8 cellular contexts compared by ENCODE assay signal in the genomic region with DNA sequence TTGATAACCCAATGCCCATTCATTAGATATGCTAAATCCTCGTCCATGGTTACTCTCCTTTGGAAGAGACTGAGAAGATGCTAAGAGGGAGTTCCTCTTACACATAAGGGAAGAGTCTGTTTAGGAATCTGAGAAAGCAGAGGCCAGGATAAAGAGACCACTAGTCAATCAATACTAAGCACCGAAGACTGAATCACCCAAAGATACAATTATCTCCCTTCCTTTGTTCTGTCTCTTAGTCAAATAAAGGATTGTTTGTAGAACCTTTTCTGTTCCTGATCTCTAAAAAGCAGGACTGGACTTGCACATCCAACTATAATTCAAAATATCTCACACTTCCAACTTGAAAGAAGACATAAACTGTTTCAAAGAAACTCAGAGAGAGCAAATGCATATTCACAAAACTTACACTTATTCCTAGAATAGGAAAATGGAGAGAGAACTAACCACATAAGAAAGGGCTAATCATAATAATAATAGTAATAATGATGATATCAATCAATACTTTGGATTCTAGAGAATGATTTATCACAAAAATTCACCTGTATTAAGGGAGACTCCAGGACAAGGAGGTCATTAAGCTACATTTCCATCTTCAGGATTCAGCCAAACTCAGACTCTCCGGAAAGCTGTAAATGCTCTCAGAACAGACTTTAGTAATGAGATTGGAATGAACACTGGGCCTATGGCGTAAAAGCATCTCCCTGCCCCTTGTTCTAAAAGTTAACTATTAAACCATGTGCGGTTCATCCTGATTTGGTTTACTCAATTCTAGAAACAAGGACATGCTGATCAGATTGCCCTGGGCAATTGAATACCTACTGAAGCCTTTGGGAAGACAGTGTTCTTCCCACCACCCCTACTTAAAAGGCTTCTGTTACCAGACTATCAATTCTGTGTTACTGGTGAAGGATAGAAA.
DNase-seq lines count a peak whose midpoint lies in the region; TF ChIP-seq lines count a peak whose summit lies in the region.

No MANE protein-coding gene starts in this region.

- TSS peak; percentile 79 for BruUV-seq in Caco-2 (replicated peaks; lab: Mats Ljungman, UMichigan)

- CTCF ChIA-PET in Caco-2 (lab: Charles Lee) = interaction anchor here (1.0 kb wide), 1 partner anchor 327 kb away, joined by 3 read pairs; no protein-coding TSS in a partner anchor

- peaks cover 35% of the 10 kb centered on the region for H3K4me1 ChIP-seq in Caco-2
- no peaks in the 10 kb centered on the region for H3K4me1 ChIP-seq in parathyroid adenoma

- H3K4me3 ChIP-seq in Caco-2 (ENCODE audit: low read depth, low read length) (peak overlapping the region; percentile 30), fibroblast of pulmonary artery (replicated peaks; ENCODE audit: low read depth, low read length) (no peak overlapping the region), parathyroid adenoma (ENCODE audit: low read depth, low read length) (no peak overlapping the region)

- peak overlapping the region; percentile 86 for H3K27ac Mint-ChIP-seq in Caco-2 (ENCODE audit: unreplicated experiment)
- H3K27ac Mint-ChIP-seq in glutamatergic neuron (ENCODE audit: unreplicated experiment) = no peak overlapping the region

- no peaks in the 10 kb centered on the region for H3K9me3 ChIP-seq in Caco-2
- no peaks in the 10 kb centered on the region for H3K9me3 ChIP-seq in parathyroid adenoma (ENCODE audit: control insufficient read depth, low read length)

- H3K27me3 Mint-ChIP-seq in Caco-2 (ENCODE audit: insufficient read depth, unreplicated experiment) (no peaks in the 10 kb centered on the region), glutamatergic neuron (ENCODE audit: unreplicated experiment) (no peaks in the 10 kb centered on the region)

- TF ChIP-seq CTCF in Caco-2 (IDR thresholded peaks at IDR 0.05; ENCODE audit: insufficient read depth in 1 of 2, low read depth in 1 of 2, low read length in 1 of 2, severe bottlenecking in 1 of 2, unreplicated experiment in 1 of 2) (no peak), fibroblast of pulmonary artery (IDR thresholded peaks at IDR 0.05; ENCODE audit: low read length, missing control alignments) (no peak), parathyroid adenoma (IDR thresholded peaks at IDR 0.05) (no peak), glutamatergic neuron (IDR thresholded peaks at IDR 0.05; ENCODE audit: partially characterized antibody, unreplicated experiment) (no peak)

- H3K9me3 Mint-ChIP-seq in Caco-2 (ENCODE audit: unreplicated experiment) (peaks cover 10% of the 10 kb centered on the region), glutamatergic neuron (ENCODE audit: unreplicated experiment) (no peaks in the 10 kb centered on the region)

- H3K36me3 Mint-ChIP-seq in Caco-2 (ENCODE audit: insufficient read depth, unreplicated experiment) = peaks cover 17% of the 10 kb centered on the region
- H3K36me3 Mint-ChIP-seq in glutamatergic neuron (ENCODE audit: unreplicated experiment) = no peaks in the 10 kb centered on the region

- H3K4me3 Mint-ChIP-seq in Caco-2 (ENCODE audit: unreplicated experiment) (peak overlapping the region; percentile 80), glutamatergic neuron (ENCODE audit: unreplicated experiment) (no peak overlapping the region)

- H3K9ac ChIP-seq in parathyroid adenoma = no peak overlapping the region

- H3K27ac ChIP-seq in parathyroid adenoma = peak overlapping the region; percentile 10

- no peak overlapping the region for H3K4me2 ChIP-seq in parathyroid adenoma (ENCODE audit: low read length)

- DNase-seq in Caco-2 (peak; percentile 67 to 75), NCI-H69 (lab: John Stamatoyannopoulos, UW) (peak; percentile 25), fibroblast of pulmonary artery (ENCODE audit: low read depth) (peak; percentile 47), KG1 (lab: John Stamatoyannopoulos, UW) (no peak), SIG-M5 treated with dmso at 0.1 percent for 504 hours (lab: John Stamatoyannopoulos, UW; ENCODE audit: unreplicated experiment) (no peak), putamen (ENCODE audit: low spot score) (no peak), glutamatergic neuron (no peak)

- no peaks in the 10 kb centered on the region for H3K79me2 ChIP-seq in parathyroid adenoma

- H3K36me3 ChIP-seq in Caco-2 (ENCODE audit: control insufficient read depth, insufficient read depth, low read length) (no peaks in the 10 kb centered on the region), parathyroid adenoma (ENCODE audit: control insufficient read depth, insufficient read depth, low read length) (no peaks in the 10 kb centered on the region)

- no peak overlapping the region for H2AFZ ChIP-seq in parathyroid adenoma

- intact Hi-C loops in Caco-2 (cut with micrococcal nuclease; ENCODE audit: unreplicated experiment) = loop anchor here (1.0 kb wide), 2 partner anchors 14 to 15 kb away; no protein-coding TSS in a partner anchor

- H3K27me3 ChIP-seq in Caco-2 (replicated peaks; ENCODE audit: control insufficient read depth, insufficient read depth, low read length) (no peaks in the 10 kb centered on the region), parathyroid adenoma (ENCODE audit: control insufficient read depth, insufficient read depth, low read length) (no peaks in the 10 kb centered on the region)

- H3K4me1 Mint-ChIP-seq in Caco-2 (ENCODE audit: low read depth, unreplicated experiment) = peaks cover 17% of the 10 kb centered on the region
- peaks cover 10% of the 10 kb centered on the region for H3K4me1 Mint-ChIP-seq in glutamatergic neuron (ENCODE audit: low read depth, unreplicated experiment)

- POLR2A ChIA-PET in Caco-2 (lab: Charles Lee) = interaction anchor here (0.7 kb wide), 1 partner anchor 26 kb away, joined by 3 read pairs; no protein-coding TSS in a partner anchor

Comparison
In these comparisons a context has a peak if more than half of its experiments do, and no peak if none do; other contexts are left out.
1. DNase-seq: peak in Caco-2 (2 of 2), NCI-H69 (single experiment) and fibroblast of pulmonary artery (single experiment); none in KG1 (single experiment), SIG-M5 treated with dmso at 0.1 percent for 504 hours (single experiment), putamen (single experiment) and glutamatergic neuron (single experiment).